Comparison of ENCODE assay signal across 25 cellular contexts in genomic region chr20:23091741-23092408, GRCh38. TPM values are rescaled to one million over a fixed set of nuclear protein-coding genes. Genes with fewer than 3 reads are reported as not detected.
DNase-seq lines count a peak whose midpoint lies in the region; ATAC-seq and TF ChIP-seq lines count a peak whose summit lies in the region.
"Had no signal": no experiment of that assay in that cellular context is flagged by ENCODE, and none has a peak within 500 bp of the region (broad histone marks: within the 10 kb centered on the region; RNA-seq: fewer than 3 reads in every experiment).

No MANE protein-coding gene starts in this region.

- H3K36me3 ChIP-seq in cardiac muscle cell, result no peaks in the 10 kb centered on the region
- H3K36me3 ChIP-seq in heart left ventricle, result no peaks in the 10 kb centered on the region
- no peaks in the 10 kb centered on the region for H3K36me3 ChIP-seq in lower lobe of right lung
- H3K36me3 ChIP-seq in thoracic aorta, result no peaks in the 10 kb centered on the region
- H3K36me3 ChIP-seq: sigmoid colon had no signal

- 55 to 62% (median 57%) methylated on average over 8 of the region's 8 CpGs for WGBS in heart left ventricle, 4 donors

- no peaks in the 10 kb centered on the region for H3K9me3 ChIP-seq in cardiac muscle cell (ENCODE audit: low read depth)
- no peaks in the 10 kb centered on the region for H3K9me3 ChIP-seq in heart left ventricle
- H3K9me3 ChIP-seq in lower lobe of right lung, result no peaks in the 10 kb centered on the region
- H3K9me3 ChIP-seq in thoracic aorta, result no peaks in the 10 kb centered on the region
- H3K9me3 ChIP-seq: sigmoid colon had no signal

- peaks cover 16% of the 10 kb centered on the region for H3K4me1 ChIP-seq in cardiac muscle cell (ENCODE audit: low read depth)
- peaks cover 3 to 50% (median 24%) of the 10 kb centered on the region in 12 donors for H3K4me1 ChIP-seq in heart left ventricle
- H3K4me1 ChIP-seq in lower lobe of right lung, result peaks cover 13% of the 10 kb centered on the region
- peaks cover 4 to 28% of the 10 kb centered on the region in 2 donors for H3K4me1 ChIP-seq in thoracic aorta (ENCODE audit: control insufficient read depth in 1 of 2, low read depth in 2 of 2)

- H3K4me3 ChIP-seq in cardiac muscle cell, result no peak overlapping the region
- H3K4me3 ChIP-seq in heart left ventricle, result no peak overlapping the region
- H3K4me3 ChIP-seq in lower lobe of right lung, result no peak overlapping the region
- H3K4me3 ChIP-seq in thoracic aorta, result no peak overlapping the region
- H3K4me3 ChIP-seq: sigmoid colon, SK-N-MC had no signal

- H3K27me3 ChIP-seq in cardiac muscle cell (no peaks in the 10 kb centered on the region), heart left ventricle (no peaks in the 10 kb centered on the region), lower lobe of right lung (ENCODE audit: low read depth) (peaks cover 2% of the 10 kb centered on the region), thoracic aorta (replicated peaks; ENCODE audit: insufficient read depth) (no peaks in the 10 kb centered on the region)
- H3K27me3 ChIP-seq: sigmoid colon had no signal

- no peak for TF ChIP-seq POLR2A in heart left ventricle (IDR thresholded peaks at IDR 0.05)

- ATAC-seq in heart left ventricle (no peak), lower lobe of right lung (no peak), thoracic aorta (ENCODE audit: insufficient number of reproducible peaks, low FRiP score, low read depth) (no peak)
- ATAC-seq: activated CD4-positive, alpha-beta T cell treated with anti-CD3 and anti-CD28 coated beads for 36 hours; activated CD8-positive, alpha-beta memory T cell treated with anti-CD3 and anti-CD28 coated beads, Interleukin-2, amount 10 ng/mL, durations not matched to agents 7 days and 5 days; PC-3; stimulated activated naive CD8-positive, alpha-beta T cell treated with anti-CD3 and anti-CD28 coated beads, Interleukin-15, Interleukin-2, amounts not matched to agents 100 U/mL and 50 U/mL, for 24 hours had no signal

- intact Hi-C loops in heart left ventricle (cut with DNase I), result no loop called here
- intact Hi-C loops in lower lobe of right lung (cut with DNase I), result no loop called here

- no peak for TF ChIP-seq CTCF in cardiac muscle cell (IDR thresholded peaks at IDR 0.05; ENCODE audit: low read depth, low read length)
- TF ChIP-seq CTCF in heart left ventricle (IDR thresholded peaks at IDR 0.05), result no peak
- TF ChIP-seq CTCF in VCaP (conservative IDR thresholded peaks at IDR 0.05), result no peak
- TF ChIP-seq CTCF in lower lobe of right lung (IDR thresholded peaks at IDR 0.05), result no peak
- no peak for TF ChIP-seq CTCF in thoracic aorta (IDR thresholded peaks at IDR 0.05)

- peak in 1 of 2 donors; percentile 13 for DNase-seq in cardiac muscle cell (ENCODE audit: low read depth in 1 of 2, low spot score in 1 of 2)
- DNase-seq in heart left ventricle, result no peak
- DNase-seq in lower lobe of right lung, result no peak
- DNase-seq in thoracic aorta (ENCODE audit: low spot score), result no peak
- no peak for DNase-seq in GDM1 (lab: John Stamatoyannopoulos, UW)
- no peak for DNase-seq in cerebellum (ENCODE audit: low spot score)
- no peak for DNase-seq in effector CD4-positive, alpha-beta T cell
- DNase-seq: activated CD4-positive, alpha-beta T cell treated with anti-CD3 and anti-CD28 coated beads for 36 hours; activated CD8-positive, alpha-beta memory T cell treated with anti-CD3 and anti-CD28 coated beads, Interleukin-2, amount 10 ng/mL, durations not matched to agents 7 days and 5 days; amniotic stem cell; DND-41; foreskin fibroblast; NCI-H2081; NCI-H526 treated with DMSO at 0.1 percent for 48 hours; nucleus accumbens; PC-3; sigmoid colon; stimulated activated CD4-positive, alpha-beta T cell treated with anti-CD3 and anti-CD28 coated beads, Interleukin-1b, Interleukin-23, amount 100 ng/mL, for 48 hours; stimulated activated naive CD8-positive, alpha-beta T cell treated with anti-CD3 and anti-CD28 coated beads, Interleukin-15, Interleukin-2, amounts not matched to agents 100 U/mL and 50 U/mL, for 24 hours had no signal

- peak overlapping the region; percentile 49 for H3K27ac ChIP-seq in cardiac muscle cell
- peak overlapping the region in 2 of 12 donors; percentile 0 to 38 for H3K27ac ChIP-seq in heart left ventricle
- peak overlapping the region; percentile 41 for H3K27ac ChIP-seq in VCaP
- H3K27ac ChIP-seq in lower lobe of right lung, result peak overlapping the region; percentile 2
- H3K27ac ChIP-seq in thoracic aorta, result peak overlapping the region; percentile 7 to 35
- H3K27ac ChIP-seq: sigmoid colon, SK-N-MC had no signal

RNA-seq across cellular contexts. Expression of gene CD93, which starts 5.8 kb away (rescaled TPM):
- total RNA-seq in cardiac muscle cell (0.11 and 0.63 TPM in 2 replicates), heart left ventricle (100 to 1,000 TPM in 1 of 9 donors, 10 to 100 TPM in 8; 29.6 to 110 (median 45.7) TPM), lower lobe of right lung (99.7 TPM), thoracic aorta (100 to 1,000 TPM in 1 of 2 donors, 10 to 100 TPM in 1; 99.2 to 163 TPM), cerebellum (15.9 TPM)
- polyA plus RNA-seq in cardiac muscle cell (0.04 and 0.15 TPM in 2 replicates), heart left ventricle (10 to 100 TPM in 1 of 2 donors, 1 to 10 TPM in 1; 9.2 to 40.2 TPM)
- total RNA-seq: PC-3 had no signal

RNA-seq across cellular contexts. Expression of gene THBD, which starts 42.4 kb away (rescaled TPM):
- 0.54 and 1.1 TPM in 2 replicates for total RNA-seq in cardiac muscle cell
- 0.04 and 2.5 TPM in 2 replicates for polyA plus RNA-seq in cardiac muscle cell
- total RNA-seq in heart left ventricle, result 10 to 100 TPM; 12.4 to 70.9 (median 19.9) TPM
- polyA plus RNA-seq in heart left ventricle, result 10 to 100 TPM in 1 of 2 donors, 1 to 10 TPM in 1; 8.2 to 24.0 TPM
- total RNA-seq in lower lobe of right lung, result 77.6 TPM
- 100 to 1,000 TPM; 106 to 266 TPM for total RNA-seq in thoracic aorta
- total RNA-seq in cerebellum, result 2.7 TPM
- total RNA-seq: activated CD4-positive, alpha-beta T cell treated with anti-CD3 and anti-CD28 coated beads for 36 hours; activated CD8-positive, alpha-beta memory T cell treated with anti-CD3 and anti-CD28 coated beads, Interleukin-2, amount 10 ng/mL, durations not matched to agents 7 days and 5 days had no signal

RNA-seq across cellular contexts. Expression of gene SSTR4, which starts 56.8 kb away (rescaled TPM):
- total RNA-seq in cardiac muscle cell (not detected in 2 replicates), heart left ventricle (under 1 TPM in 1 of 9 donors, not detected in 8; 0.28 TPM), lower lobe of right lung (0.35 TPM), thoracic aorta (not detected), cerebellum (0.54 TPM)
- polyA plus RNA-seq in cardiac muscle cell (not detected in 2 replicates), heart left ventricle (not detected)
- total RNA-seq: activated CD4-positive, alpha-beta T cell treated with anti-CD3 and anti-CD28 coated beads for 36 hours; activated CD8-positive, alpha-beta memory T cell treated with anti-CD3 and anti-CD28 coated beads, Interleukin-2, amount 10 ng/mL, durations not matched to agents 7 days and 5 days; chondrocyte; kidney epithelial cell; mononuclear cell; PC-3; sigmoid colon; ureter had no signal

Comparison
In these comparisons a context has a peak if more than half of its experiments do, and no peak if none do; other contexts are left out.
1. RNA of gene CD93, which starts 5.8 kb away (total RNA-seq): 99.2 to 163 TPM in thoracic aorta, 99.7 TPM in lower lobe of right lung (single experiment), 29.6 to 110 TPM in heart left ventricle and 15.9 TPM in cerebellum (single experiment); 0.11 to 0.63 TPM in cardiac muscle cell; every median in the first group is over 10 times any median in the second.